23 cellular contexts compared by ENCODE assay signal in genomic region chr1:202584707-202585590, GRCh38.
A peak's percentile ranks its signal among the peaks of the same experiment; 100 is the strongest.
DNase-seq lines count a peak whose midpoint lies in the region; ATAC-seq, FAIRE-seq and TF ChIP-seq lines count a peak whose summit lies in the region.
"Had no signal": no experiment of that assay in that cellular context is flagged by ENCODE, and none has a peak within 500 bp of the region (broad histone marks: within the 10 kb centered on the region; RNA-seq: fewer than 3 reads in every experiment).

No MANE protein-coding gene starts in this region.

- H3K4me3 ChIP-seq in AG04450 (ENCODE audit: low read depth, low read length) (no peak overlapping the region), MG63 (no peak overlapping the region)
- H3K4me3 ChIP-seq: dorsolateral prefrontal cortex, upper lobe of left lung had no signal

- peak overlapping the region; percentile 91 for H3K27ac Mint-ChIP-seq in progenitor cell of endocrine pancreas
- H3K27ac Mint-ChIP-seq: activated T-cell treated with anti-CD3 and anti-CD28 coated beads, Interleukin-2, amount 50 U/mL, for 72 hours; immature natural killer cell; nephron progenitor cell had no signal

- CTCF ChIA-PET in AG04450 (lab: Charles Lee): interaction anchor here (0.8 to 3.1 kb wide), 3 partner anchors 13 to 15 kb away, joined by 3 to 16 read pairs (median 9); no protein-coding TSS in a partner anchor

- peak overlapping the region; percentile 53 for H3K27ac ChIP-seq in AG04450 (ENCODE audit: low read depth, low read length)
- H3K27ac ChIP-seq: RWPE1 had no signal

- DNase-seq in AG04450 (ENCODE audit: low read depth, low spot score) (no peak), MG63 (peak; percentile 40), erythroblast (lab: John Stamatoyannopoulos, UW) (peak; percentile 15 to 66), progenitor cell of endocrine pancreas (ENCODE audit: low spot score, unreplicated experiment) (no peak), GM20000 (ENCODE audit: low spot score) (no peak), HTR-8/SVneo (ENCODE audit: insufficient read length, low spot score) (no peak)
- DNase-seq: activated CD4-positive, alpha-beta T cell treated with anti-CD3 and anti-CD28 coated beads, Interleukin-2, amount 50 U/mL, for 4 hours; activated T-cell treated with anti-CD3 and anti-CD28 coated beads, Interleukin-2, amount 50 U/mL, for 72 hours; CD4-positive, alpha-beta memory T cell; DMS79; dorsolateral prefrontal cortex; GOT3; head of caudate nucleus; immature natural killer cell; NCI-H1930; NCI-H446 treated with DMSO at 0.1 percent for 48 hours; nephron progenitor cell; stimulated activated CD4-positive, alpha-beta T cell treated with anti-CD3 and anti-CD28 coated beads, Interleukin-12 subunit alpha, Interleukin-12 subunit beta, amount 100 ng/mL, for 4 hours; upper lobe of left lung had no signal

- H3K4me1 Mint-ChIP-seq in progenitor cell of endocrine pancreas (ENCODE audit: low read depth): peaks cover 31% of the 10 kb centered on the region
- H3K4me1 Mint-ChIP-seq: CD4-positive, alpha-beta memory T cell had no signal

- POLR2A ChIA-PET in AG04450 (lab: Yijun Ruan, JAX): no interaction called here

- TF ChIP-seq CTCF in AG04450 (IDR thresholded peaks at IDR 0.05; ENCODE audit: low read depth, low read length) (no peak), progenitor cell of endocrine pancreas (IDR thresholded peaks at IDR 0.05; ENCODE audit: unreplicated experiment) (no peak), GM20000 (IDR thresholded peaks at IDR 0.05; ENCODE audit: extremely low read depth, missing control alignments) (no peak)

- H3K36me3 Mint-ChIP-seq in progenitor cell of endocrine pancreas (ENCODE audit: insufficient read depth): peaks cover 17% of the 10 kb centered on the region

- TF ChIP-seq POLR2A in erythroblast (IDR thresholded peaks at IDR 0.05; ENCODE audit: low read length): no peak

- no peak for FAIRE-seq in HTR-8/SVneo (lab: Jason Lieb, UNC)

- H3K27me3 ChIP-seq in AG04450 (ENCODE audit: control insufficient read depth, insufficient read depth, low read length): no peaks in the 10 kb centered on the region
- H3K27me3 ChIP-seq in MG63: no peaks in the 10 kb centered on the region
- H3K27me3 ChIP-seq: dorsolateral prefrontal cortex, upper lobe of left lung had no signal

- no peak overlapping the region for H3K4me3 Mint-ChIP-seq in progenitor cell of endocrine pancreas (ENCODE audit: low read depth)
- H3K4me3 Mint-ChIP-seq: activated T-cell treated with anti-CD3 and anti-CD28 coated beads, Interleukin-2, amount 50 U/mL, for 72 hours; CD4-positive, alpha-beta memory T cell; immature natural killer cell; nephron progenitor cell had no signal

- no peaks in the 10 kb centered on the region for H3K9me3 Mint-ChIP-seq in progenitor cell of endocrine pancreas (ENCODE audit: low read depth)
- H3K9me3 Mint-ChIP-seq: activated naive CD4-positive, alpha-beta T cell treated with anti-CD3 and anti-CD28 coated beads, Interleukin-2, amount 50 U/mL, for 72 hours; activated T-cell treated with anti-CD3 and anti-CD28 coated beads, Interleukin-2, amount 50 U/mL, for 72 hours; CD4-positive, alpha-beta memory T cell; immature natural killer cell; nephron progenitor cell had no signal

- H3K27me3 Mint-ChIP-seq in progenitor cell of endocrine pancreas: no peaks in the 10 kb centered on the region
- H3K27me3 Mint-ChIP-seq: CD4-positive, alpha-beta memory T cell had no signal

- ATAC-seq in GM18868 (IDR thresholded peaks at IDR 0.05; ENCODE audit: unreplicated experiment) (no peak), HG03045 (IDR thresholded peaks at IDR 0.05; ENCODE audit: unreplicated experiment) (no peak)
- ATAC-seq: activated naive CD4-positive, alpha-beta T cell treated with anti-CD3 and anti-CD28 coated beads, Interleukin-2, amount 50 U/mL, for 72 hours; activated T-cell treated with anti-CD3 and anti-CD28 coated beads, Interleukin-2, amount 50 U/mL, for 72 hours had no signal

- H3K9me3 ChIP-seq in AG04450 (ENCODE audit: control insufficient read depth, insufficient read depth, low read length) (no peaks in the 10 kb centered on the region), MG63 (no peaks in the 10 kb centered on the region)
- H3K9me3 ChIP-seq: upper lobe of left lung had no signal

- peaks cover 15% of the 10 kb centered on the region for H3K36me3 ChIP-seq in MG63

Comparison
In these comparisons a context has a peak if more than half of its experiments do, and no peak if none do; other contexts are left out.
1. DNase-seq: peak in MG63 (single experiment) and erythroblast (2 of 2); none in AG04450 (single experiment), progenitor cell of endocrine pancreas (single experiment), GM20000 (single experiment) and HTR-8/SVneo (single experiment).